ENCODE assay signal across 8 cellular contexts in the genomic region with DNA sequence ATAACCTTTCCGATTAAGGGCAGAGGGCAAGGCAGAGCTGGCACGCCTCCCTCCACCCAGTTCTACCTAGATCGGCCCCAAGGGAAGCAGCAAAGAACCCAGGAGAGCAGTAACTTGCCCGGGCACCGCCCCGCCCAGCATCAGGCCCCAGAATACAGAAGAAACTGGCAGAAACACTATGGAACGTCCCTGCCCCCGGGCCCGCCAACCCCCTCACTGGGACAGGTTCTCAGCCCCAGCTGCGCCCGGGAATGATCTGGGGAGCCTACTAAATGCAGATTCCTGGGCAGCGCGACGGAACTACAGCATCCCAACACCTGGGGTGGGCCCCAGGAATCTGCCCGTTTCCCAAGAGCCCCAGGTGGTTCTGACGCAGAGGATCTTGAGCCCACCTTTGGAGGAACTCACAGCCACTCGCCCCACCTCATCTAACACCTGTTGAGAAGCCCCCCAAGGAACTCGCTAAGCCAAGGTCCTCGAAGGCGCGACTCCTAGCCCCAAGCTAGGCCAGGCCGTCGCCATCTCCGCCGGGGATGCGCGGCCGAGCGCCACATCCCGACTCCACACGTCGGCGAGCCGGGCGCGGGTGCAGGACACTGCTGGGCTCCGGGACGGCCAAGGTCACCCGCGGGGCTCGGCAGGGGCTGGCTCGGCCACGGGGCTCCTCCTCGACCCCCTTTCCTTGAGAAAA. TPM values are rescaled to one million over a fixed set of nuclear protein-coding genes. Genes with fewer than 3 reads are reported as not detected.
A peak's percentile ranks its signal among the peaks of the same experiment; 100 is the strongest.
DNase-seq lines count a peak whose midpoint lies in the region; ATAC-seq and TF ChIP-seq lines count a peak whose summit lies in the region.

No MANE protein-coding gene starts in this region.

- peak overlapping the region; percentile 82 for H3K4me3 Mint-ChIP-seq in nephron progenitor cell

- H3K27ac Mint-ChIP-seq in nephron progenitor cell: peak overlapping the region; percentile 44

- H3K4me3 ChIP-seq in GM12875 (ENCODE audit: low read depth, low read length): peak overlapping the region; percentile 90

- H3K27me3 Mint-ChIP-seq in nephron progenitor cell (ENCODE audit: low read depth, poor library complexity): peaks cover 24% of the 10 kb centered on the region

- peaks cover 35% of the 10 kb centered on the region for H3K9me3 Mint-ChIP-seq in nephron progenitor cell

- TF ChIP-seq CTCF in GM12875 (IDR thresholded peaks at IDR 0.05; ENCODE audit: borderline replicate concordance, insufficient read depth, low read depth, low read length) (no peak), RWPE1 (conservative IDR thresholded peaks at IDR 0.05; ENCODE audit: low read depth) (no peak), nephron progenitor cell (IDR thresholded peaks at IDR 0.05) (no peak)

- POLR2A ChIA-PET in RWPE1 (lab: Yijun Ruan, JAX; ENCODE audit: low non-redundant PET): no interaction called here

- DNase-seq in RWPE1 (ENCODE audit: low spot score): peak; percentile 26
- DNase-seq in nephron progenitor cell: peak; percentile 52

- peak overlapping the region; percentile 84 for H3K27ac ChIP-seq in RWPE1

- CTCF ChIA-PET in RWPE1 (lab: Yijun Ruan, JAX): no interaction called here

- peak; percentile 12 for ATAC-seq in esophagus mucosa
- no peak for ATAC-seq in GM19397 (IDR thresholded peaks at IDR 0.05; ENCODE audit: unreplicated experiment)
- ATAC-seq in GM21723 (IDR thresholded peaks at IDR 0.05; ENCODE audit: unreplicated experiment): no peak
- no peak for ATAC-seq in GM18873 (IDR thresholded peaks at IDR 0.05; ENCODE audit: low FRiP score, unreplicated experiment)
- ATAC-seq in HG03108 (IDR thresholded peaks at IDR 0.05; ENCODE audit: unreplicated experiment): no peak

- H3K4me1 Mint-ChIP-seq in nephron progenitor cell: peaks cover 36% of the 10 kb centered on the region

- peaks cover 48% of the 10 kb centered on the region for H3K36me3 Mint-ChIP-seq in nephron progenitor cell (ENCODE audit: low read depth)

RNA-seq across cellular contexts. Expression of a gene that starts 1.1 kb away (rescaled TPM):
- 18.9 TPM for total RNA-seq in esophagus mucosa

RNA-seq across cellular contexts. Expression of a gene that starts 18.6 kb away (rescaled TPM):
- 0.04 TPM for total RNA-seq in esophagus mucosa
